In the genomic region with DNA sequence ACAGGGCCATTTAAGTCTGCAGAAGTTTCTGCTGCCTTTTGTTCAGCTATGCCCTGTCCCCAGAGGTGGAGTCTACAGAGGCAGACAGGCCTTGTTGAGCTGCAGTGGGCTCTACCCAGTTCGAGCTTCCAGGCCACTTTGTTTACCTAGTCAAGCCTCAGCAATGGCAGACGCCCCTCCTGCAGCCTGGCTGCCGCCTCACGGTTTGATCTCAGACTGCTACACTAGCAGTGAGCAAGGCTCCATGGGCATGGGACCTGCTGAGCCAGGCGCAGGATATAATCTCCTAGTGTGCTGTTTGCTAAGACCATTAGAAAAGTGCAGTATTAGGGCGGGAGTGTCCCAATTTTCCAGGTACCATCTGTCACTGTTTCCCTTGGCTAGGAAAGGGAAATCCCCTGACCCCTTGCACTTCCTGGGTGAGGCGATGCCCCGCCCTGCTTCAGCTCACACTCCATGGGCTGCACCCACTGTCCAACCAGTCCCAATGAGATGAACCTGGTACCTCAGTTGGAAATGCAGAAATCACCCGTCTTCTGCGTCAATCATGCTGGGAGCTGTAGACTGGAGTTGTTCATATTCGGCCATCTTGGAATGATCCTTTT, we compare ENCODE assay signal across 11 cellular contexts. TPM values are rescaled to one million over a fixed set of nuclear protein-coding genes. Genes with fewer than 3 reads are reported as not detected.
A peak's percentile ranks its signal among the peaks of the same experiment; 100 is the strongest.
DNase-seq lines count a peak whose midpoint lies in the region; ATAC-seq, FAIRE-seq and TF ChIP-seq lines count a peak whose summit lies in the region.
"Not testable (repeated sequence)": the region's sequence is repeated elsewhere in the genome, so short reads cannot be mapped to it uniquely, and the experiment has no call there.
"Had no signal": no experiment of that assay in that cellular context is flagged by ENCODE, and none has a peak within 500 bp of the region (broad histone marks: within the 10 kb centered on the region; RNA-seq: fewer than 3 reads in every experiment).

No MANE protein-coding gene starts in this region.

- intact Hi-C loops in Right ventricle myocardium superior (cut with DNase I); HepG2 (cut with micrococcal nuclease; ENCODE audit: unreplicated experiment): not testable (repeated sequence)
- intact Hi-C loops in posterior vena cava (cut with DNase I) (loop anchor here in 1 of 2 donors (10.0 kb wide), 1 partner anchor 130 kb away; no protein-coding TSS in a partner anchor), upper lobe of right lung (cut with DNase I) (loop anchor here (10.0 kb wide), 1 partner anchor 130 kb away; no protein-coding TSS in a partner anchor)

- not testable (repeated sequence) for H2AFZ ChIP-seq in HepG2 (ENCODE audit: low read length)

- not testable (repeated sequence) for TF ChIP-seq RAD21 in HepG2 (CRISPR knock-in tag; IDR thresholded peaks at IDR 0.05)

- TF ChIP-seq POLR2A in HepG2 (IDR thresholded peaks at IDR 0.05; ENCODE audit: insufficient read depth in 1 of 2, low read depth in 2 of 2, low read length in 2 of 2) = not testable (repeated sequence)

- H3K27ac ChIP-seq in HepG2 (ENCODE audit: extremely low read length, insufficient read depth, low read length); upper lobe of right lung: not testable (repeated sequence)

- not testable (repeated sequence) for H3K9ac ChIP-seq in HepG2 (ENCODE audit: insufficient read depth, low read depth, low read length)

- not testable (repeated sequence) for H3K36me3 ChIP-seq in HepG2 (replicated peaks in 1 of 2; ENCODE audit: control insufficient read depth in 1 of 2, insufficient read depth in 2 of 2, low read length in 2 of 2); upper lobe of right lung

- TF ChIP-seq CTCF in HepG2 (CRISPR knock-in tag; IDR thresholded peaks at IDR 0.05); upper lobe of right lung (IDR thresholded peaks at IDR 0.05): not testable (repeated sequence)

- H3K4me3 Mint-ChIP-seq in activated CD4-positive, alpha-beta T cell treated with anti-CD3 and anti-CD28 coated beads, Interleukin-2, amount 10 ng/mL, durations not matched to agents 7 days and 5 days; activated naive CD4-positive, alpha-beta T cell treated with anti-CD3 and anti-CD28 coated beads, Interleukin-2, amount 50 U/mL, for 24 hours: not testable (repeated sequence)

- CTCF ChIA-PET in activated CD4-positive, alpha-beta T cell treated with anti-CD3 and anti-CD28 coated beads, Interleukin-2, amount 10 ng/mL, durations not matched to agents 7 days and 5 days (lab: Charles Lee) = interaction anchor here (0.6 kb wide), 2 partner anchors 370 to 863 kb away, joined by 4 to 5 read pairs; no protein-coding TSS in a partner anchor
- CTCF ChIA-PET in HepG2 (lab: Yijun Ruan, JAX; ENCODE audit: low intra/inter-chr PET ratio, low total read pairs) = not testable (repeated sequence)

- POLR2A ChIA-PET in activated CD4-positive, alpha-beta T cell treated with anti-CD3 and anti-CD28 coated beads, Interleukin-2, amount 10 ng/mL, durations not matched to agents 7 days and 5 days (lab: Charles Lee); HepG2 (lab: Yijun Ruan, JAX): not testable (repeated sequence)

- H3K79me2 ChIP-seq in HepG2 (ENCODE audit: insufficient read depth, low read length) = not testable (repeated sequence)

- BruUV-seq in HepG2 (replicated peaks; lab: Mats Ljungman, UMichigan) = not testable (repeated sequence)

- H3K27me3 ChIP-seq in HepG2 (ENCODE audit: control insufficient read depth in 1 of 2, insufficient read depth in 2 of 2, low read length in 2 of 2); upper lobe of right lung: not testable (repeated sequence)

- H3K27ac Mint-ChIP-seq in activated CD4-positive, alpha-beta T cell treated with anti-CD3 and anti-CD28 coated beads, Interleukin-2, amount 10 ng/mL, durations not matched to agents 7 days and 5 days = peak overlapping the region; percentile 19
- peak overlapping the region; percentile 46 for H3K27ac Mint-ChIP-seq in activated naive CD4-positive, alpha-beta T cell treated with anti-CD3 and anti-CD28 coated beads, Interleukin-2, amount 50 U/mL, for 24 hours

- in situ Hi-C loops in HepG2 (cut with HindIII; ENCODE audit: extremely low pct_ligation_motif_present, low pct_unique_long_range_greater_than_20kb) = not testable (repeated sequence)

- peaks cover 11% of the 10 kb centered on the region for H3K4me1 Mint-ChIP-seq in activated CD4-positive, alpha-beta T cell treated with anti-CD3 and anti-CD28 coated beads, Interleukin-2, amount 10 ng/mL, durations not matched to agents 7 days and 5 days
- not testable (repeated sequence) for H3K4me1 Mint-ChIP-seq in activated naive CD4-positive, alpha-beta T cell treated with anti-CD3 and anti-CD28 coated beads, Interleukin-2, amount 50 U/mL, for 24 hours

- not testable (repeated sequence) for H3K4me3 ChIP-seq in HepG2 (replicated peaks in 1 of 3; ENCODE audit: insufficient read depth in 1 of 3, low read depth in 2 of 3, low read length in 3 of 3); upper lobe of right lung

- H3K4me1 ChIP-seq in HepG2 (ENCODE audit: insufficient read depth, low read length) = peaks cover 35% of the 10 kb centered on the region
- H3K4me1 ChIP-seq in upper lobe of right lung = not testable (repeated sequence)

- H3K9me3 Mint-ChIP-seq in activated CD4-positive, alpha-beta T cell treated with anti-CD3 and anti-CD28 coated beads, Interleukin-2, amount 10 ng/mL, durations not matched to agents 7 days and 5 days; activated naive CD4-positive, alpha-beta T cell treated with anti-CD3 and anti-CD28 coated beads, Interleukin-2, amount 50 U/mL, for 24 hours: not testable (repeated sequence)

- TF ChIP-seq EP300 in HepG2 (IDR thresholded peaks at IDR 0.05; ENCODE audit: low read depth in 2 of 2, low read length in 2 of 2); HepG2 (CRISPR knock-in tag; IDR thresholded peaks at IDR 0.05; ENCODE audit: borderline replicate concordance): not testable (repeated sequence)

- H3K27me3 Mint-ChIP-seq in activated CD4-positive, alpha-beta T cell treated with anti-CD3 and anti-CD28 coated beads, Interleukin-2, amount 10 ng/mL, durations not matched to agents 7 days and 5 days = peaks cover 33% of the 10 kb centered on the region
- H3K27me3 Mint-ChIP-seq in activated naive CD4-positive, alpha-beta T cell treated with anti-CD3 and anti-CD28 coated beads, Interleukin-2, amount 50 U/mL, for 24 hours = not testable (repeated sequence)

- not testable (repeated sequence) for H4K20me1 ChIP-seq in HepG2 (ENCODE audit: insufficient read depth, low read length)

- ATAC-seq in Right ventricle myocardium superior (ENCODE audit: poor library complexity); HepG2; upper lobe of right lung: not testable (repeated sequence)

- peak overlapping the region; percentile 42; the same call in 1 of the 2 replicates for H3K4me2 ChIP-seq in HepG2 (ENCODE audit: low read depth, low read length)

- WGBS in HepG2 (ENCODE audit: low lambda C conversion rate) = 68% methylated on average over 7 of the region's 11 CpGs

- not testable (repeated sequence) for H3K36me3 Mint-ChIP-seq in activated CD4-positive, alpha-beta T cell treated with anti-CD3 and anti-CD28 coated beads, Interleukin-2, amount 10 ng/mL, durations not matched to agents 7 days and 5 days (ENCODE audit: low read depth); activated naive CD4-positive, alpha-beta T cell treated with anti-CD3 and anti-CD28 coated beads, Interleukin-2, amount 50 U/mL, for 24 hours

- FAIRE-seq in HepG2 (lab: Jason Lieb, UNC) = not testable (repeated sequence)

- not testable (repeated sequence) for H3K9me3 ChIP-seq in HepG2 (ENCODE audit: low read length); upper lobe of right lung

- DNase-seq in NCI-H82 (lab: John Stamatoyannopoulos, UW) = peak; percentile 61
- not testable (repeated sequence) for DNase-seq in activated CD4-positive, alpha-beta T cell treated with anti-CD3 and anti-CD28 coated beads, Interleukin-2, amount 10 ng/mL, durations not matched to agents 7 days and 5 days; HepG2 (ENCODE audit: low spot score)
- DNase-seq in Right ventricle myocardium superior = peak; percentile 34
- peak; percentile 42 for DNase-seq in posterior vena cava (ENCODE audit: low spot score)
- DNase-seq in upper lobe of right lung = peak; percentile 30

RNA-seq across cellular contexts. Expression of a gene that starts 48.9 kb away (rescaled TPM):
- total RNA-seq in activated CD4-positive, alpha-beta T cell treated with anti-CD3 and anti-CD28 coated beads, Interleukin-2, amount 10 ng/mL, durations not matched to agents 7 days and 5 days = 100 to 1,000 TPM; 281 to 303 TPM
- total RNA-seq in Right ventricle myocardium superior (124 TPM), HepG2 (2016; rRNA removed; fragmentation: Illumina TruSeq; extraction: Trizol) (37.4 TPM in 2 replicates), posterior vena cava (100 to 1,000 TPM; 148 to 151 TPM), upper lobe of right lung (190 TPM)
- 20.7 and 24.3 TPM in 2 replicates for total RNA-seq in HepG2 (2016; cell fraction: cytosol; rRNA removed; fragmentation: Illumina TruSeq; extraction: Trizol; ENCODE audit: low read depth)
- total RNA-seq in HepG2 (2016; cell fraction: insoluble cytoplasmic fraction; rRNA removed; fragmentation: Illumina TruSeq; extraction: Trizol) = 27.7 and 37.0 TPM in 2 replicates
- total RNA-seq in HepG2 (2016; cell fraction: membrane; rRNA removed; fragmentation: Illumina TruSeq; extraction: Trizol) = 20.9 TPM in 2 replicates
- total RNA-seq in HepG2 (2016; cell fraction: nucleus; rRNA removed; fragmentation: Illumina TruSeq; extraction: Trizol) = 41.7 and 49.5 TPM in 2 replicates
- 18.9 and 20.8 TPM in 2 replicates for polyA plus RNA-seq in HepG2 (2011; rRNA removed)
- polyA plus RNA-seq in HepG2 (2011; cell fraction: cytosol; rRNA removed) = 11.9 and 12.5 TPM in 2 replicates
- 87.0 and 122 TPM in 2 replicates for polyA plus RNA-seq in HepG2 (2011; cell fraction: nucleus; rRNA removed)
- polyA plus RNA-seq in HepG2 (2012) = 55.6 and 57.4 TPM in 2 replicates
- 4.0 TPM in 2 replicates for polyA plus RNA-seq in HepG2 (2016; cell fraction: cytosol; fragmentation: Illumina TruSeq; extraction: Trizol; ENCODE audit: low read depth)
- 25.0 and 33.7 TPM in 2 replicates for polyA plus RNA-seq in HepG2 (2016; cell fraction: insoluble cytoplasmic fraction; fragmentation: Illumina TruSeq; extraction: Trizol; ENCODE audit: low read depth)
- 8.5 and 10.2 TPM in 2 replicates for polyA plus RNA-seq in HepG2 (2016; cell fraction: membrane; fragmentation: Illumina TruSeq; extraction: Trizol; ENCODE audit: low read depth)
- 100 and 106 TPM in 2 replicates for polyA plus RNA-seq in HepG2 (2016; cell fraction: nucleus; fragmentation: Illumina TruSeq; extraction: Trizol; ENCODE audit: insufficient read depth, low read depth)
- 72.0 and 116 TPM in 2 replicates for polyA minus RNA-seq in HepG2 (2011; rRNA and poly(A)+ RNA removed; ENCODE audit: low replicate concordance)
- 23.3 and 31.5 TPM in 2 replicates for polyA minus RNA-seq in HepG2 (2011; cell fraction: cytosol; rRNA and poly(A)+ RNA removed)
- 52.6 and 56.1 TPM in 2 replicates for polyA minus RNA-seq in HepG2 (2011; cell fraction: nucleus; rRNA and poly(A)+ RNA removed)

RNA-seq across cellular contexts. Expression of a gene that starts 55.5 kb away (rescaled TPM):
- under 1 TPM in 1 of 2 experiments, not detected in 1; 0.21 TPM for total RNA-seq in activated CD4-positive, alpha-beta T cell treated with anti-CD3 and anti-CD28 coated beads, Interleukin-2, amount 10 ng/mL, durations not matched to agents 7 days and 5 days
- 115 TPM for total RNA-seq in Right ventricle myocardium superior
- 0.66 and 1.2 TPM in 2 replicates for total RNA-seq in HepG2 (2016; rRNA removed; fragmentation: Illumina TruSeq; extraction: Trizol)
- total RNA-seq in HepG2 (2016; cell fraction: cytosol; rRNA removed; fragmentation: Illumina TruSeq; extraction: Trizol; ENCODE audit: low read depth) = 1.1 TPM in 2 replicates
- 0.85 and 1.0 TPM in 2 replicates for total RNA-seq in HepG2 (2016; cell fraction: insoluble cytoplasmic fraction; rRNA removed; fragmentation: Illumina TruSeq; extraction: Trizol)
- total RNA-seq in HepG2 (2016; cell fraction: membrane; rRNA removed; fragmentation: Illumina TruSeq; extraction: Trizol) = 1.7 TPM in 2 replicates
- total RNA-seq in HepG2 (2016; cell fraction: nucleus; rRNA removed; fragmentation: Illumina TruSeq; extraction: Trizol) = 0.28 and 1.4 TPM in 2 replicates
- polyA plus RNA-seq in HepG2 (2011; rRNA removed) = 0.33 and 0.67 TPM in 2 replicates
- polyA plus RNA-seq in HepG2 (2011; cell fraction: cytosol; rRNA removed) = 0.47 and 1.0 TPM in 2 replicates
- polyA plus RNA-seq in HepG2 (2011; cell fraction: nucleus; rRNA removed) = 0.66 and 0.87 TPM in 2 replicates
- polyA plus RNA-seq in HepG2 (2012) = 0.69 and 0.78 TPM in 2 replicates
- polyA plus RNA-seq in HepG2 (2016; cell fraction: cytosol; fragmentation: Illumina TruSeq; extraction: Trizol; ENCODE audit: low read depth) = 1.2 and 1.6 TPM in 2 replicates
- polyA plus RNA-seq in HepG2 (2016; cell fraction: insoluble cytoplasmic fraction; fragmentation: Illumina TruSeq; extraction: Trizol; ENCODE audit: low read depth) = 0.74 and 0.82 TPM in 2 replicates
- 1.7 TPM in 2 replicates for polyA plus RNA-seq in HepG2 (2016; cell fraction: membrane; fragmentation: Illumina TruSeq; extraction: Trizol; ENCODE audit: low read depth)
- 0.56 and 0.57 TPM in 2 replicates for polyA plus RNA-seq in HepG2 (2016; cell fraction: nucleus; fragmentation: Illumina TruSeq; extraction: Trizol; ENCODE audit: insufficient read depth, low read depth)
- 0.16 and 1.9 TPM in 2 replicates for polyA minus RNA-seq in HepG2 (2011; rRNA and poly(A)+ RNA removed; ENCODE audit: low replicate concordance)
- polyA minus RNA-seq in HepG2 (2011; cell fraction: cytosol; rRNA and poly(A)+ RNA removed) = 0.70 and 0.79 TPM in 2 replicates
- 0.52 and 1.1 TPM in 2 replicates for polyA minus RNA-seq in HepG2 (2011; cell fraction: nucleus; rRNA and poly(A)+ RNA removed)
- 1 to 10 TPM; 8.9 to 9.8 TPM for total RNA-seq in posterior vena cava
- total RNA-seq in upper lobe of right lung = 1.5 TPM
- total RNA-seq: A673; CD4-positive, alpha-beta memory T cell; CD4-positive, CD25-positive, alpha-beta regulatory T cell; CD8-positive, alpha-beta memory T cell had no signal
- polyA plus RNA-seq: CD4-positive, alpha-beta memory T cell; CD4-positive, CD25-positive, alpha-beta regulatory T cell; CD8-positive, alpha-beta memory T cell had no signal

Comparison
In these comparisons a context has a peak if more than half of its experiments do, and no peak if none do; other contexts are left out.
1. RNA of a gene that starts 55.5 kb away (total RNA-seq): 115 TPM in Right ventricle myocardium superior (single experiment); 8.9 to 9.8 TPM in posterior vena cava, 1.5 TPM in upper lobe of right lung (single experiment), 0.28 to 1.7 TPM in HepG2 and 0.21 TPM in activated CD4-positive, alpha-beta T cell treated with anti-CD3 and anti-CD28 coated beads, Interleukin-2, amount 10 ng/mL, durations not matched to agents 7 days and 5 days; every median in the first group is over 10 times any median in the second.